21 cellular contexts compared by ENCODE assay signal in genomic region chr1:235284231-235284630, GRCh38. TPM values are rescaled to one million over a fixed set of nuclear protein-coding genes. Genes with fewer than 3 reads are reported as not detected.
A peak's percentile ranks its signal among the peaks of the same experiment; 100 is the strongest.
DNase-seq lines count a peak whose midpoint lies in the region; ATAC-seq, FAIRE-seq and TF ChIP-seq lines count a peak whose summit lies in the region.
"Had no signal": no experiment of that assay in that cellular context is flagged by ENCODE, and none has a peak within 500 bp of the region (broad histone marks: within the 10 kb centered on the region; RNA-seq: fewer than 3 reads in every experiment).

No MANE protein-coding gene starts in this region.

- no peak overlapping the region for H3K27ac ChIP-seq in HEK293 (ENCODE audit: extremely low read depth, low read depth, low read length)
- no peak overlapping the region for H3K27ac ChIP-seq in K562 (ENCODE audit: extremely low read depth, low read depth, low read length)
- no peak overlapping the region for H3K27ac ChIP-seq in coronary artery
- H3K27ac ChIP-seq: BLaER1, C4-2B, GM23248 had no signal

- TF ChIP-seq EP300 in K562 (IDR thresholded peaks at IDR 0.05; ENCODE audit: low read length) = no peak

- H3K9ac ChIP-seq in K562 (ENCODE audit: insufficient read depth in 1 of 2, low read depth in 2 of 2, low read length in 2 of 2) = no peak overlapping the region
- H3K9ac ChIP-seq: BLaER1, GM23248 had no signal

- CTCF ChIA-PET in HEK293 (lab: Yijun Ruan, JAX) = interaction anchor here (0.6 to 1.4 kb wide), 5 partner anchors 8 to 237 kb away, joined by 3 to 5 read pairs (median 4); no protein-coding TSS in a partner anchor
- CTCF ChIA-PET in K562 (lab: Yijun Ruan, JAX; ENCODE audit: low intra/inter-chr PET ratio) = no interaction called here

- H3K36me3 ChIP-seq in HEK293 (ENCODE audit: control insufficient read depth in 2 of 2, insufficient read depth in 1 of 2, low read length in 2 of 2) (no peaks in the 10 kb centered on the region; a peak in 1 of 3 replicates), K562 (ENCODE audit: control insufficient read depth, insufficient read depth, low read length) (no peaks in the 10 kb centered on the region)

- H3K9me3 ChIP-seq in HEK293 (ENCODE audit: control insufficient read depth, insufficient read depth, low read depth, low read length) = no peaks in the 10 kb centered on the region
- no peaks in the 10 kb centered on the region for H3K9me3 ChIP-seq in K562 (replicated peaks; ENCODE audit: control insufficient read depth, insufficient read depth, low read depth, low read length)

- TF ChIP-seq RAD21 in K562 (CRISPR knock-in tag; conservative IDR thresholded peaks at IDR 0.05 in 1 of 2, IDR thresholded peaks at IDR 0.05 in 1 of 2) = no peak

- no peak for TF ChIP-seq CTCF in D721Med (IDR thresholded peaks at IDR 0.05; ENCODE audit: insufficient read depth, missing control alignments)
- TF ChIP-seq CTCF in HEK293 (tag by site-specific recombination; IDR thresholded peaks at IDR 0.05) = no peak
- no peak for TF ChIP-seq CTCF in K562 (IDR thresholded peaks at IDR 0.05 in 2 of 3, conservative IDR thresholded peaks at IDR 0.05 in 1 of 3; ENCODE audit: insufficient read depth in 2 of 3, low read depth in 1 of 3, low read length in 3 of 3)
- TF ChIP-seq CTCF in coronary artery (IDR thresholded peaks at IDR 0.05) = no peak

- FAIRE-seq in D721Med (lab: Jason Lieb, UNC) (peak; percentile 84), K562 (lab: Jason Lieb, UNC) (no peak)
- FAIRE-seq: A204.1, G401.6, GM12892, GM19239, H1 had no signal

- TF ChIP-seq POLR2A in K562 (conservative IDR thresholded peaks at IDR 0.05) = no peak

- H3K9me1 ChIP-seq in K562 (ENCODE audit: control insufficient read depth, insufficient read depth, low read length) = no peaks in the 10 kb centered on the region

- WGBS in K562 (ENCODE audit: insufficient coverage, low coverage, missing lambda C conversion rate) = 97% methylated on average over 6 of the region's 6 CpGs

- in situ Hi-C loops in K562 (cut with MboI) = no loop called here

- POLR2A ChIA-PET in HEK293 (lab: Yijun Ruan, JAX) = no interaction called here
- POLR2A ChIA-PET in K562 (lab: Yijun Ruan, JAX) = interaction anchor here (1.5 kb wide), 1 partner anchor 9 kb away, joined by 3 read pairs; no protein-coding TSS in a partner anchor

- H4K20me1 ChIP-seq in K562 (replicated peaks; ENCODE audit: control insufficient read depth, insufficient read depth, low read length) = peaks cover 25% of the 10 kb centered on the region

- intact Hi-C loops in K562 (cut with micrococcal nuclease) = no loop called here

- H3K4me1 ChIP-seq in HEK293 (ENCODE audit: control insufficient read depth, insufficient read depth, low read length) (peaks cover 20% of the 10 kb centered on the region), K562 (replicated peaks in 1 of 2; ENCODE audit: control insufficient read depth in 2 of 2, insufficient read depth in 2 of 2, low read length in 2 of 2) (peaks cover 16 to 21% of the 10 kb centered on the region in 2 experiments)

- no peak for DNase-seq in D721Med (ENCODE audit: insufficient read length, low spot score)
- no peak for DNase-seq in K562 (ENCODE audit: extremely low read depth in 1 of 4, low spot score in 3 of 4)
- DNase-seq in coronary artery (ENCODE audit: low spot score) = no peak
- DNase-seq in A172 (ENCODE audit: low spot score) = no peak
- no peak for DNase-seq in inferior parietal cortex (ENCODE audit: extremely low spot score)
- DNase-seq: CD4-positive, CD25-positive, alpha-beta regulatory T cell; CD8-positive, alpha-beta memory T cell; DMS53; DMS79 treated with DMSO at 0.1 percent for 48 hours; GM23248; H9; HFFc6 had no signal

- no peak for ATAC-seq in K562
- ATAC-seq: HCT116 had no signal

- H3K4me3 ChIP-seq in HEK293 (ENCODE audit: low read depth, low read length) (no peak overlapping the region), K562 (no peak overlapping the region), coronary artery (no peak overlapping the region)
- H3K4me3 ChIP-seq: BLaER1, GM23248 had no signal

- no peak overlapping the region for H3K4me2 ChIP-seq in K562 (ENCODE audit: insufficient read depth, low read length)
- H3K4me2 ChIP-seq: BLaER1 had no signal

- BruUV-seq in K562 (replicated peaks; lab: Mats Ljungman, UMichigan) = no TSS peak

- H2AFZ ChIP-seq in K562 (ENCODE audit: low read depth, low read length) = no peak overlapping the region
- H2AFZ ChIP-seq: GM23248 had no signal

- H3K27me3 ChIP-seq in K562 (ENCODE audit: control insufficient read depth in 2 of 2, insufficient read depth in 2 of 2, low read length in 2 of 2) = no peaks in the 10 kb centered on the region
- H3K27me3 ChIP-seq: BLaER1 had no signal

- H3K79me2 ChIP-seq in K562 (ENCODE audit: control insufficient read depth, insufficient read depth, low read length) = peaks cover 98% of the 10 kb centered on the region

TF ChIP-seq in HEK293, 187 proteins besides CTCF, POLR2A, EP300 and RAD21 (continues in another document):
- 0 out of 2 replicates have a peak, but pooled peaks have one; percentile 1 for TF ChIP-seq ZBTB17 (tag by site-specific recombination; IDR thresholded peaks at IDR 0.05)

TF ChIP-seq in K562, 482 proteins besides CTCF, POLR2A, EP300 and RAD21 (continues in another document):
- TF ChIP-seq CC2D1A (IDR thresholded peaks at IDR 0.05) (no peak), ZKSCAN1 (IDR thresholded peaks at IDR 0.05; ENCODE audit: low read depth, low read length) (no peak), CCAR2 (IDR thresholded peaks at IDR 0.05; ENCODE audit: low read depth, low read length) (no peak), ATF3 (IDR thresholded peaks at IDR 0.05) (peak; percentile 79), ATF3 (CRISPR knock-in tag; conservative IDR thresholded peaks at IDR 0.05) (no peak), CEBPG (CRISPR knock-in tag; IDR thresholded peaks at IDR 0.05) (no peak), CEBPG (tag; conservative IDR thresholded peaks at IDR 0.05 in 1 of 2, IDR thresholded peaks at IDR 0.05 in 1 of 2) (peak; percentile 43 to 71; a peak in 1 of 4 replicates), MCM3 (IDR thresholded peaks at IDR 0.05) (no peak)

RNA-seq across cellular contexts. Expression of gene ARID4B, which starts 43.7 kb away (rescaled TPM):
- total RNA-seq in K562 (2011; cell fraction: chromatin; rRNA removed; ENCODE audit: low replicate concordance) = 87.6 and 197 TPM in 2 replicates
- total RNA-seq in K562 (2011; cell fraction: nucleolus; rRNA removed) = 58.9 and 75.1 TPM in 2 replicates
- 72.0 and 86.5 TPM in 2 replicates for total RNA-seq in K562 (2011; cell fraction: nucleoplasm; rRNA removed)
- total RNA-seq in K562 (2014; rRNA removed) (23.6 and 37.2 TPM in 2 replicates), K562 (2014; rRNA removed; fragmentation: Illumina TruSeq; extraction: Trizol) (37.9 and 42.9 TPM in 2 replicates), K562 (2015; rRNA removed; fragmentation: Illumina TruSeq; extraction: Trizol) (33.3 and 38.9 TPM in 2 replicates), K562 (2021) (24.2 and 24.4 TPM in 2 replicates)
- polyA plus RNA-seq in K562 (2011; rRNA removed) (12.3 and 17.7 TPM in 2 replicates), K562 (2014; fragmentation: Illumina TruSeq; extraction: Trizol) (16.9 and 18.5 TPM in 2 replicates), K562 (2014; fragmentation: Nextera tagmentation; extraction: Ambion mirVana) (10 to 100 TPM in 1 of 2 experiments, 1 to 10 TPM in 1; 8.4 to 11.8 TPM), K562 (2014; rRNA removed) (13.1 and 14.3 TPM in 2 replicates)
- 2.4 and 4.6 TPM in 2 replicates for polyA plus RNA-seq in K562 (2011; cell fraction: cytosol; rRNA removed)
- polyA plus RNA-seq in K562 (2011; cell fraction: nucleus; rRNA removed) = 22.1 and 25.6 TPM in 2 replicates
- 12.7 and 14.0 TPM in 2 replicates for polyA plus RNA-seq in K562 (2012)
- polyA minus RNA-seq in K562 (2011; rRNA and poly(A)+ RNA removed) = 50.5 and 54.9 TPM in 2 replicates
- 16.7 and 29.3 TPM in 2 replicates for polyA minus RNA-seq in K562 (2011; cell fraction: cytosol; rRNA and poly(A)+ RNA removed)
- polyA minus RNA-seq in K562 (2011; cell fraction: nucleus; rRNA and poly(A)+ RNA removed) = 34.6 and 80.0 TPM in 2 replicates
- 27.6 and 29.9 TPM in 2 replicates for total RNA-seq in A172 (2014; rRNA removed; shearing (Covaris generic))

RNA-seq across cellular contexts. Expression of gene GGPS1, which starts 44.1 kb away (rescaled TPM):
- total RNA-seq in K562 (2011; cell fraction: chromatin; rRNA removed; ENCODE audit: low replicate concordance) = 7.8 and 28.4 TPM in 2 replicates
- total RNA-seq in K562 (2011; cell fraction: nucleolus; rRNA removed) = 5.3 and 8.7 TPM in 2 replicates
- total RNA-seq in K562 (2011; cell fraction: nucleoplasm; rRNA removed) = 15.0 and 24.5 TPM in 2 replicates
- 18.8 and 29.7 TPM in 2 replicates for total RNA-seq in K562 (2014; rRNA removed)
- total RNA-seq in K562 (2014; rRNA removed; fragmentation: Illumina TruSeq; extraction: Trizol) = 50.3 and 66.8 TPM in 2 replicates
- total RNA-seq in K562 (2015; rRNA removed; fragmentation: Illumina TruSeq; extraction: Trizol) = 35.6 and 36.7 TPM in 2 replicates
- total RNA-seq in K562 (2021) = 56.3 and 59.1 TPM in 2 replicates
- 79.2 and 98.2 TPM in 2 replicates for polyA plus RNA-seq in K562 (2011; rRNA removed)
- 25.8 and 49.3 TPM in 2 replicates for polyA plus RNA-seq in K562 (2011; cell fraction: cytosol; rRNA removed)
- polyA plus RNA-seq in K562 (2011; cell fraction: nucleus; rRNA removed) = 17.2 and 24.5 TPM in 2 replicates
- polyA plus RNA-seq in K562 (2012) = 39.7 and 48.5 TPM in 2 replicates
- 70.4 and 72.1 TPM in 2 replicates for polyA plus RNA-seq in K562 (2014; fragmentation: Illumina TruSeq; extraction: Trizol)
- polyA plus RNA-seq in K562 (2014; fragmentation: Nextera tagmentation; extraction: Ambion mirVana) = 100 to 1,000 TPM in 1 of 2 experiments, 10 to 100 TPM in 1; 97.8 to 104 TPM
- 45.5 and 47.2 TPM in 2 replicates for polyA plus RNA-seq in K562 (2014; rRNA removed)
- polyA minus RNA-seq in K562 (2011; rRNA and poly(A)+ RNA removed) = 53.9 and 65.6 TPM in 2 replicates
- 21.8 and 24.4 TPM in 2 replicates for polyA minus RNA-seq in K562 (2011; cell fraction: cytosol; rRNA and poly(A)+ RNA removed)
- 6.7 and 18.1 TPM in 2 replicates for polyA minus RNA-seq in K562 (2011; cell fraction: nucleus; rRNA and poly(A)+ RNA removed)
- total RNA-seq in A172 (2014; rRNA removed; shearing (Covaris generic)) = 51.9 and 64.1 TPM in 2 replicates
